In genomic region chr3:133575121-133575520, GRCh38 we compare ENCODE assay signal across 8 cellular contexts. TPM values are rescaled to one million over a fixed set of nuclear protein-coding genes. Genes with fewer than 3 reads are reported as not detected.
A peak's percentile ranks its signal among the peaks of the same experiment; 100 is the strongest.
DNase-seq lines count a peak whose midpoint lies in the region; ATAC-seq, FAIRE-seq and TF ChIP-seq lines count a peak whose summit lies in the region.

No MANE protein-coding gene starts in this region.

- peak overlapping the region; percentile 90 for H3K9ac ChIP-seq in rectal smooth muscle tissue (ENCODE audit: low read length)

- FAIRE-seq in GM18507 (lab: Jason Lieb, UNC), result peak; percentile 58

- H3K36me3 ChIP-seq in WERI-Rb-1 (peaks cover 49% of the 10 kb centered on the region), rectal smooth muscle tissue (ENCODE audit: control insufficient read depth, insufficient read depth, low read length) (peaks cover 7% of the 10 kb centered on the region)

- H3K9me3 ChIP-seq in WERI-Rb-1 (ENCODE audit: severe bottlenecking), result no peaks in the 10 kb centered on the region

- H3K4me1 ChIP-seq in rectal smooth muscle tissue (ENCODE audit: control insufficient read depth, insufficient read depth, low read length), result peaks cover 25% of the 10 kb centered on the region

- H3K27ac ChIP-seq in WERI-Rb-1, result no peak overlapping the region; the same call in 1 of the 2 replicates
- H3K27ac ChIP-seq in rectal smooth muscle tissue (ENCODE audit: low read depth, low read length), result peak overlapping the region; percentile 97

- H3K27me3 ChIP-seq in WERI-Rb-1 (ENCODE audit: insufficient read depth, low read depth, severe bottlenecking), result no peaks in the 10 kb centered on the region
- no peaks in the 10 kb centered on the region for H3K27me3 ChIP-seq in rectal smooth muscle tissue (ENCODE audit: control insufficient read depth, insufficient read depth, low read length)

- TF ChIP-seq CTCF in WERI-Rb-1 (IDR thresholded peaks at IDR 0.05; ENCODE audit: low read depth, low read length) (no peak), foreskin fibroblast (IDR thresholded peaks at IDR 0.05; ENCODE audit: low read depth, low read length) (no peak)

- DNase-seq in GM18507 (ENCODE audit: extremely low spot score, insufficient read length, low read depth) (no peak), WERI-Rb-1 (no peak), foreskin fibroblast (no peak), 8988T (no peak), HUDEP-2 (lab: John Stamatoyannopoulos, UW; ENCODE audit: unreplicated experiment in 76 of 76) (no peak), DMS53 (lab: John Stamatoyannopoulos, UW) (no peak)

- no peak for ATAC-seq in esophagus mucosa

- H3K4me3 ChIP-seq in WERI-Rb-1 (ENCODE audit: low read depth, low read length) (peak overlapping the region; percentile 85), foreskin fibroblast (ENCODE audit: low read depth in 1 of 2, low read length in 2 of 2) (peak overlapping the region; percentile 89 to 97), rectal smooth muscle tissue (ENCODE audit: low read length) (peak overlapping the region; percentile 96)

RNA-seq across cellular contexts. Expression of gene CDV3, which starts 1.6 kb away (rescaled TPM):
- 104 TPM for total RNA-seq in esophagus mucosa
